In the genomic region with DNA sequence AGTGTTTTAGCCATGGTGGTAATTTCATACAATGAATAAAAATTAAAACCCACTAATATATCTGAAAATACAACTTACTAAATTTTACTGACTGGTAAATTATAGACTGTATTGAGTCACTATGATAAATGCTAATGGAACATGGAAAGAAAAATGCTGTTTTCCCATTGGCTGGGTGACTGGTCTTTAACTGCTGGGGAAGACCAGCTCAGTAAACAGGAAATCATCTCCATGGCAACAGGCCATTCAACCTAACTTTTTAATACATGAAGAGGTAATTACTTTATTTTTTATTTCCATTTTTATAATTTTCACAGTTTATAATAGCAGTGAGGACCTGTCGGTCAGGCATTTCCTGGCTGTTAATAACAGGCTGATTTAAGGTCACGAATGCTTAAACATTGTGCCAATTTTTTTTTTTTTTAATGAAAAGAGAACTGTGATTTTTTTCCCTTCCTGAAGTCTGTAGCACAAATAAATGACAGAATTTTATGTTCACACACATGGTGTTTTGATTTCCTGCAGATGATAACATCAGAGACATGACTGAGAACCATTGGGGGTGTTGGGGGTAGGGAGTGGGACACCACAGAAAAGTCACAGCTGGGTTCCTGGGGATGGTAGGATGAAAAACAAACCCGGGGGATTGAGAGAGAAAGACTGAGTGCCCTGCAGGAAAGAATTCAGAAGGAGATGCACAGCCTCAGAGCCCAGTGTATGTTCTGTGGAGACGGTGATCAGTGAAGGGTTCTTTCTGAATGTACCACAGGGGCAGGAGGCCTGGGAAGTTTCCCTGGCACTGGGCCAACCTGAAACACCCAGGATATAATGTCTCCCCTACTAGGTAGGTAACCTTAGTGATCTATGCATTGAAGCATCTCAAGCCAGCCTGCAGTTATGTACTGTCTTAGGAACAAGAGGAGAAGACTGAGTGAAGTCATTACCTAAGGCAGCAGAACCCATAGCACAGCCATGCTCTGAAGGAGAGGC, we compare ENCODE assay signal across 11 cellular contexts.
DNase-seq lines count a peak whose midpoint lies in the region; TF ChIP-seq lines count a peak whose summit lies in the region.
"Had no signal": no experiment of that assay in that cellular context is flagged by ENCODE, and none has a peak within 500 bp of the region (broad histone marks: within the 10 kb centered on the region; RNA-seq: fewer than 3 reads in every experiment).

No MANE protein-coding gene starts in this region.

- no peak overlapping the region for H3K4me3 ChIP-seq in OCI-LY7 (ENCODE audit: low read depth, low read length, poor library complexity, severe bottlenecking)
- no peak overlapping the region for H3K4me3 ChIP-seq in breast epithelium
- H3K4me3 ChIP-seq: coronary artery had no signal

- no peaks in the 10 kb centered on the region for H3K4me1 Mint-ChIP-seq in endothelial cell (ENCODE audit: unreplicated experiment)

- H3K27ac ChIP-seq in OCI-LY7 (ENCODE audit: low read depth, low read length, poor library complexity, severe bottlenecking), result no peak overlapping the region
- H3K27ac ChIP-seq in breast epithelium, result no peak overlapping the region
- H3K27ac ChIP-seq: 22Rv1, coronary artery had no signal

- peak overlapping the region; percentile 27; the same call in 1 of the 2 replicates for H2AFZ ChIP-seq in OCI-LY7 (ENCODE audit: low read length)

- no peaks in the 10 kb centered on the region for H3K9me3 ChIP-seq in OCI-LY7 (ENCODE audit: low read length)
- no peaks in the 10 kb centered on the region for H3K9me3 ChIP-seq in breast epithelium

- no peak for TF ChIP-seq POLR2A in breast epithelium (IDR thresholded peaks at IDR 0.05)

- no peaks in the 10 kb centered on the region for H3K9me3 Mint-ChIP-seq in endothelial cell (ENCODE audit: unreplicated experiment)

- no peak overlapping the region for H3K4me3 Mint-ChIP-seq in endothelial cell (ENCODE audit: unreplicated experiment)

- CTCF ChIA-PET in OCI-LY7 (lab: Charles Lee; ENCODE audit: unreplicated experiment), result no interaction called here

- H3K4me2 ChIP-seq in OCI-LY7 (ENCODE audit: low read length), result peak overlapping the region; percentile 8; the same call in 1 of the 2 replicates

- H3K9me2 ChIP-seq in OCI-LY7 (ENCODE audit: insufficient read depth, low read length), result no peaks in the 10 kb centered on the region

- H3K27ac Mint-ChIP-seq in endothelial cell (ENCODE audit: unreplicated experiment), result peak overlapping the region; percentile 58

- H3K36me3 ChIP-seq in OCI-LY7 (ENCODE audit: insufficient read depth, low read length) (no peaks in the 10 kb centered on the region), breast epithelium (no peaks in the 10 kb centered on the region)

- H4K20me1 ChIP-seq in OCI-LY7 (ENCODE audit: insufficient read depth, low read length), result no peaks in the 10 kb centered on the region

- POLR2A ChIA-PET in OCI-LY7 (lab: Charles Lee), result interaction anchor here (0.6 to 0.7 kb wide), 2 partner anchors 9 to 81 kb away, joined by 4 to 11 read pairs; no protein-coding TSS in a partner anchor

- no peaks in the 10 kb centered on the region for H3K79me2 ChIP-seq in OCI-LY7 (ENCODE audit: insufficient read depth, low read depth, low read length)

- intact Hi-C loops in OCI-LY7 (cut with micrococcal nuclease; ENCODE audit: unreplicated experiment), result no loop called here
- intact Hi-C loops in breast epithelium (cut with DNase I; ENCODE audit: low total_unique reads), result loop anchor here (5.0 kb wide), 1 partner anchor 110 kb away; no protein-coding TSS in a partner anchor
- intact Hi-C loops in head of caudate nucleus (cut with DNase I), result no loop called here

- peaks cover 28% of the 10 kb centered on the region for H3K4me1 ChIP-seq in OCI-LY7 (ENCODE audit: insufficient read depth, low read length, poor library complexity, severe bottlenecking)
- H3K4me1 ChIP-seq in breast epithelium, result no peaks in the 10 kb centered on the region

- no TSS peak for BruUV-seq in OCI-LY7 (replicated peaks; lab: Mats Ljungman, UMichigan)

- TF ChIP-seq CTCF in OCI-LY7 (conservative IDR thresholded peaks at IDR 0.05; ENCODE audit: low read length), result no peak
- TF ChIP-seq CTCF in endothelial cell (IDR thresholded peaks at IDR 0.05; ENCODE audit: unreplicated experiment), result no peak
- no peak for TF ChIP-seq CTCF in breast epithelium (IDR thresholded peaks at IDR 0.05)

- DNase-seq in DMS 273 (lab: John Stamatoyannopoulos, UW; ENCODE audit: unreplicated experiment), result peak; percentile 40
- no peak for DNase-seq in DMS 273 treated with DMSO at 0.1 percent for 48 hours (lab: John Stamatoyannopoulos, UW)
- DNase-seq in OCI-LY7 (ENCODE audit: low spot score), result peak; percentile 52
- no peak for DNase-seq in endothelial cell (ENCODE audit: low spot score)
- DNase-seq in non-pigmented ciliary epithelial cell (ENCODE audit: low read depth), result peak; percentile 19
- DNase-seq in breast epithelium (ENCODE audit: low spot score in 2 of 2), result no peak
- no peak for DNase-seq in head of caudate nucleus
- no peak for DNase-seq in HuH-7.5 (ENCODE audit: low spot score)
- DNase-seq: SIG-M5 had no signal

- no peaks in the 10 kb centered on the region for H3K27me3 ChIP-seq in breast epithelium

- H3K36me3 Mint-ChIP-seq in endothelial cell (ENCODE audit: low read depth, unreplicated experiment), result no peaks in the 10 kb centered on the region

- H3K27me3 Mint-ChIP-seq in endothelial cell (ENCODE audit: unreplicated experiment), result peaks cover 2% of the 10 kb centered on the region

Comparison
In these comparisons a context has a peak if more than half of its experiments do, and no peak if none do; other contexts are left out.
1. DNase-seq: peak in DMS 273 (single experiment), OCI-LY7 (single experiment) and non-pigmented ciliary epithelial cell (single experiment); none in DMS 273 treated with DMSO at 0.1 percent for 48 hours (single experiment), endothelial cell (single experiment), breast epithelium (0 of 2), head of caudate nucleus (0 of 42) and HuH-7.5 (single experiment).